Comparison of ENCODE assay signal across 8 cellular contexts in genomic region chr9:4939118-4939561, GRCh38. TPM values are rescaled to one million over a fixed set of nuclear protein-coding genes. Genes with fewer than 3 reads are reported as not detected.
DNase-seq lines count a peak whose midpoint lies in the region; ATAC-seq and TF ChIP-seq lines count a peak whose summit lies in the region.

No MANE protein-coding gene starts in this region.

- DNase-seq in CD4-positive, CD25-positive, alpha-beta regulatory T cell: peak in 1 of 3 donors; percentile 59
- no peak for DNase-seq in activated naive CD8-positive, alpha-beta T cell treated with anti-CD3 and anti-CD28 coated beads, Interleukin-2, amount 10 ng/mL, durations not matched to agents 7 days and 5 days
- DNase-seq in NCI-H1105 (lab: John Stamatoyannopoulos, UW): no peak
- no peak for DNase-seq in MG63
- DNase-seq in stimulated activated naive CD4-positive, alpha-beta T cell (lab: John Stamatoyannopoulos, UW): no peak

- no peaks in the 10 kb centered on the region for H3K36me3 ChIP-seq in CD4-positive, CD25-positive, alpha-beta regulatory T cell (ENCODE audit: control insufficient read depth, insufficient read depth, low read length)
- no peaks in the 10 kb centered on the region for H3K36me3 ChIP-seq in MG63

- no peak overlapping the region for H3K4me3 ChIP-seq in CD4-positive, CD25-positive, alpha-beta regulatory T cell (ENCODE audit: low read depth, low read length)
- H3K4me3 ChIP-seq in MG63: no peak overlapping the region

- ATAC-seq in CD4-positive, CD25-positive, alpha-beta regulatory T cell (ENCODE audit: low read depth in 2 of 2): peak; percentile 41 to 44
- ATAC-seq in GM19395 (IDR thresholded peaks at IDR 0.05; ENCODE audit: unreplicated experiment) (peak; percentile 85), HG03378 (IDR thresholded peaks at IDR 0.05; ENCODE audit: unreplicated experiment) (peak; percentile 83), SK-N-SH treated with all-trans-retinoic acid at 6 μM for 48 hours (no peak)
- peak; percentile 78 for ATAC-seq in activated naive CD8-positive, alpha-beta T cell treated with anti-CD3 and anti-CD28 coated beads, Interleukin-2, amount 10 ng/mL, durations not matched to agents 7 days and 5 days (ENCODE audit: low read depth)

- H3K9me3 ChIP-seq in CD4-positive, CD25-positive, alpha-beta regulatory T cell (ENCODE audit: control insufficient read depth in 2 of 2, low read length in 2 of 2): no peaks in the 10 kb centered on the region
- no peaks in the 10 kb centered on the region for H3K9me3 ChIP-seq in MG63

- POLR2A ChIA-PET in activated naive CD8-positive, alpha-beta T cell treated with anti-CD3 and anti-CD28 coated beads, Interleukin-2, amount 10 ng/mL, durations not matched to agents 7 days and 5 days (lab: Charles Lee): interaction anchor here (1.4 to 1.8 kb wide), 2 partner anchors 44 to 46 kb away, joined by 7 to 11 read pairs; partner anchors contain the start of gene JAK2

- no peaks in the 10 kb centered on the region for H3K27me3 ChIP-seq in CD4-positive, CD25-positive, alpha-beta regulatory T cell (ENCODE audit: control insufficient read depth, insufficient read depth, low read length)
- H3K27me3 ChIP-seq in MG63: no peaks in the 10 kb centered on the region

- H3K9me3 Mint-ChIP-seq in CD4-positive, CD25-positive, alpha-beta regulatory T cell: peaks cover 0 to 3% (median 0%) of the 10 kb centered on the region in 7 donors
- H3K9me3 Mint-ChIP-seq in activated naive CD8-positive, alpha-beta T cell treated with anti-CD3 and anti-CD28 coated beads, Interleukin-2, amount 10 ng/mL, durations not matched to agents 7 days and 5 days: no peaks in the 10 kb centered on the region

- H3K27ac ChIP-seq in CD4-positive, CD25-positive, alpha-beta regulatory T cell (ENCODE audit: insufficient read depth, low read length, poor library complexity, severe bottlenecking): no peak overlapping the region

- H3K4me1 ChIP-seq in CD4-positive, CD25-positive, alpha-beta regulatory T cell (ENCODE audit: control insufficient read depth, insufficient read depth, low read length, poor library complexity, severe bottlenecking): peaks cover 15% of the 10 kb centered on the region

- no peaks in the 10 kb centered on the region for H3K36me3 Mint-ChIP-seq in CD4-positive, CD25-positive, alpha-beta regulatory T cell
- peaks cover 2% of the 10 kb centered on the region for H3K36me3 Mint-ChIP-seq in activated naive CD8-positive, alpha-beta T cell treated with anti-CD3 and anti-CD28 coated beads, Interleukin-2, amount 10 ng/mL, durations not matched to agents 7 days and 5 days

- H3K4me3 Mint-ChIP-seq in CD4-positive, CD25-positive, alpha-beta regulatory T cell: no peak overlapping the region
- H3K4me3 Mint-ChIP-seq in activated naive CD8-positive, alpha-beta T cell treated with anti-CD3 and anti-CD28 coated beads, Interleukin-2, amount 10 ng/mL, durations not matched to agents 7 days and 5 days: peak overlapping the region; percentile 47

- peaks cover 18 to 37% (median 28%) of the 10 kb centered on the region in 4 donors for H3K4me1 Mint-ChIP-seq in CD4-positive, CD25-positive, alpha-beta regulatory T cell
- H3K4me1 Mint-ChIP-seq in activated naive CD8-positive, alpha-beta T cell treated with anti-CD3 and anti-CD28 coated beads, Interleukin-2, amount 10 ng/mL, durations not matched to agents 7 days and 5 days: peaks cover 56% of the 10 kb centered on the region

- H3K27ac Mint-ChIP-seq in CD4-positive, CD25-positive, alpha-beta regulatory T cell: no peak overlapping the region
- H3K27ac Mint-ChIP-seq in activated naive CD8-positive, alpha-beta T cell treated with anti-CD3 and anti-CD28 coated beads, Interleukin-2, amount 10 ng/mL, durations not matched to agents 7 days and 5 days: peak overlapping the region; percentile 85

- no peaks in the 10 kb centered on the region for H3K27me3 Mint-ChIP-seq in CD4-positive, CD25-positive, alpha-beta regulatory T cell
- H3K27me3 Mint-ChIP-seq in activated naive CD8-positive, alpha-beta T cell treated with anti-CD3 and anti-CD28 coated beads, Interleukin-2, amount 10 ng/mL, durations not matched to agents 7 days and 5 days: no peaks in the 10 kb centered on the region

TF ChIP-seq in SK-N-SH treated with all-trans-retinoic acid at 6 μM for 48 hours, 23 proteins besides CTCF, POLR2A, EP300 and RAD21:
- TF ChIP-seq ZFP3 (CRISPR knock-in tag; IDR thresholded peaks at IDR 0.05) (no peak), CSDC2 (CRISPR knock-in tag; IDR thresholded peaks at IDR 0.05) (no peak), ISL1 (CRISPR knock-in tag; IDR thresholded peaks at IDR 0.05) (no peak), TOX (CRISPR knock-in tag; IDR thresholded peaks at IDR 0.05; ENCODE audit: borderline replicate concordance) (no peak), GLIS3 (CRISPR knock-in tag; IDR thresholded peaks at IDR 0.05) (no peak)
- TF ChIP-seq, protein P1, sequence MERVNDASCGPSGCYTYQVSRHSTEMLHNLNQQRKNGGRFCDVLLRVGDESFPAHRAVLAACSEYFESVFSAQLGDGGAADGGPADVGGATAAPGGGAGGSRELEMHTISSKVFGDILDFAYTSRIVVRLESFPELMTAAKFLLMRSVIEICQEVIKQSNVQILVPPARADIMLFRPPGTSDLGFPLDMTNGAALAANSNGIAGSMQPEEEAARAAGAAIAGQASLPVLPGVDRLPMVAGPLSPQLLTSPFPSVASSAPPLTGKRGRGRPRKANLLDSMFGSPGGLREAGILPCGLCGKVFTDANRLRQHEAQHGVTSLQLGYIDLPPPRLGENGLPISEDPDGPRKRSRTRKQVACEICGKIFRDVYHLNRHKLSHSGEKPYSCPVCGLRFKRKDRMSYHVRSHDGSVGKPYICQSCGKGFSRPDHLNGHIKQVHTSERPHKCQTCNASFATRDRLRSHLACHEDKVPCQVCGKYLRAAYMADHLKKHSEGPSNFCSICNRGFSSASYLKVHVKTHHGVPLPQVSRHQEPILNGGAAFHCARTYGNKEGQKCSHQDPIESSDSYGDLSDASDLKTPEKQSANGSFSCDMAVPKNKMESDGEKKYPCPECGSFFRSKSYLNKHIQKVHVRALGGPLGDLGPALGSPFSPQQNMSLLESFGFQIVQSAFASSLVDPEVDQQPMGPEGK (CRISPR knock-in tag; IDR thresholded peaks at IDR 0.05; ENCODE audit: borderline replicate concordance): no peak
- TF ChIP-seq, protein P2, sequence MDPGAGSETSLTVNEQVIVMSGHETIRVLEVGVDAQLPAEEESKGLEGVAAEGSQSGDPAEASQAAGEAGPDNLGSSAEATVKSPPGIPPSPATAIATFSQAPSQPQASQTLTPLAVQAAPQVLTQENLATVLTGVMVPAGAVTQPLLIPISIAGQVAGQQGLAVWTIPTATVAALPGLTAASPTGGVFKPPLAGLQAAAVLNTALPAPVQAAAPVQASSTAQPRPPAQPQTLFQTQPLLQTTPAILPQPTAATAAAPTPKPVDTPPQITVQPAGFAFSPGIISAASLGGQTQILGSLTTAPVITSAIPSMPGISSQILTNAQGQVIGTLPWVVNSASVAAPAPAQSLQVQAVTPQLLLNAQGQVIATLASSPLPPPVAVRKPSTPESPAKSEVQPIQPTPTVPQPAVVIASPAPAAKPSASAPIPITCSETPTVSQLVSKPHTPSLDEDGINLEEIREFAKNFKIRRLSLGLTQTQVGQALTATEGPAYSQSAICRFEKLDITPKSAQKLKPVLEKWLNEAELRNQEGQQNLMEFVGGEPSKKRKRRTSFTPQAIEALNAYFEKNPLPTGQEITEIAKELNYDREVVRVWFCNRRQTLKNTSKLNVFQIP (CRISPR knock-in tag; IDR thresholded peaks at IDR 0.05; ENCODE audit: borderline replicate concordance, low read depth): no peak
- TF ChIP-seq, protein P3, sequence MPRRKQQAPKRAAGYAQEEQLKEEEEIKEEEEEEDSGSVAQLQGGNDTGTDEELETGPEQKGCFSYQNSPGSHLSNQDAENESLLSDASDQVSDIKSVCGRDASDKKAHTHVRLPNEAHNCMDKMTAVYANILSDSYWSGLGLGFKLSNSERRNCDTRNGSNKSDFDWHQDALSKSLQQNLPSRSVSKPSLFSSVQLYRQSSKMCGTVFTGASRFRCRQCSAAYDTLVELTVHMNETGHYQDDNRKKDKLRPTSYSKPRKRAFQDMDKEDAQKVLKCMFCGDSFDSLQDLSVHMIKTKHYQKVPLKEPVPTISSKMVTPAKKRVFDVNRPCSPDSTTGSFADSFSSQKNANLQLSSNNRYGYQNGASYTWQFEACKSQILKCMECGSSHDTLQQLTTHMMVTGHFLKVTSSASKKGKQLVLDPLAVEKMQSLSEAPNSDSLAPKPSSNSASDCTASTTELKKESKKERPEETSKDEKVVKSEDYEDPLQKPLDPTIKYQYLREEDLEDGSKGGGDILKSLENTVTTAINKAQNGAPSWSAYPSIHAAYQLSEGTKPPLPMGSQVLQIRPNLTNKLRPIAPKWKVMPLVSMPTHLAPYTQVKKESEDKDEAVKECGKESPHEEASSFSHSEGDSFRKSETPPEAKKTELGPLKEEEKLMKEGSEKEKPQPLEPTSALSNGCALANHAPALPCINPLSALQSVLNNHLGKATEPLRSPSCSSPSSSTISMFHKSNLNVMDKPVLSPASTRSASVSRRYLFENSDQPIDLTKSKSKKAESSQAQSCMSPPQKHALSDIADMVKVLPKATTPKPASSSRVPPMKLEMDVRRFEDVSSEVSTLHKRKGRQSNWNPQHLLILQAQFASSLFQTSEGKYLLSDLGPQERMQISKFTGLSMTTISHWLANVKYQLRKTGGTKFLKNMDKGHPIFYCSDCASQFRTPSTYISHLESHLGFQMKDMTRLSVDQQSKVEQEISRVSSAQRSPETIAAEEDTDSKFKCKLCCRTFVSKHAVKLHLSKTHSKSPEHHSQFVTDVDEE (CRISPR knock-in tag; IDR thresholded peaks at IDR 0.05): no peak

RNA-seq across cellular contexts. Expression of gene JAK2, which starts 45.9 kb away (rescaled TPM):
- total RNA-seq in CD4-positive, CD25-positive, alpha-beta regulatory T cell: 19.5 TPM
- polyA plus RNA-seq in CD4-positive, CD25-positive, alpha-beta regulatory T cell: 1 to 10 TPM; 6.8 to 8.5 (median 6.8) TPM
- 10 to 100 TPM; 23.5 to 25.9 TPM for total RNA-seq in activated naive CD8-positive, alpha-beta T cell treated with anti-CD3 and anti-CD28 coated beads, Interleukin-2, amount 10 ng/mL, durations not matched to agents 7 days and 5 days
- 0.81 and 4.2 TPM in 2 replicates for total RNA-seq in MG63 (2014; rRNA removed; shearing (Covaris generic); ENCODE audit: low replicate concordance)
